8 cellular contexts compared by ENCODE assay signal in genomic region chr9:128552744-128553221, GRCh38. TPM values are rescaled to one million over a fixed set of nuclear protein-coding genes. Genes with fewer than 3 reads are reported as not detected.
A peak's percentile ranks its signal among the peaks of the same experiment; 100 is the strongest.
DNase-seq lines count a peak whose midpoint lies in the region; ATAC-seq, FAIRE-seq and TF ChIP-seq lines count a peak whose summit lies in the region.

No MANE protein-coding gene starts in this region.

- no peak for TF ChIP-seq EP300 in GM12878 (IDR thresholded peaks at IDR 0.05; ENCODE audit: borderline replicate concordance in 1 of 2, control insufficient read depth in 1 of 2, low read depth in 2 of 2, low read length in 2 of 2)

- no peak for TF ChIP-seq RAD21 in GM12878 (IDR thresholded peaks at IDR 0.05; ENCODE audit: insufficient read depth, low read depth, low read length)

- H3K9ac ChIP-seq in PC-3 (ENCODE audit: low read length) (peak overlapping the region; percentile 79), GM12878 (ENCODE audit: control insufficient read depth, insufficient read depth, low read length) (peak overlapping the region; percentile 54), smooth muscle cell (ENCODE audit: low read depth) (peak overlapping the region; percentile 93)

- no peak for TF ChIP-seq CTCF in PC-3 (conservative IDR thresholded peaks at IDR 0.05; ENCODE audit: low read depth, low read length)
- no peak for TF ChIP-seq CTCF in GM12878 (IDR thresholded peaks at IDR 0.05 in 2 of 3, conservative IDR thresholded peaks at IDR 0.05 in 1 of 3; ENCODE audit: control insufficient read depth in 2 of 3, extremely low read depth in 1 of 3, insufficient read depth in 1 of 3, low read depth in 3 of 3, low read length in 3 of 3)
- no peak for TF ChIP-seq CTCF in smooth muscle cell (IDR thresholded peaks at IDR 0.05; ENCODE audit: borderline replicate concordance, insufficient read depth, poor library complexity, severe bottlenecking)

- H3K79me2 ChIP-seq in PC-3 (ENCODE audit: low read length), result peaks cover 53% of the 10 kb centered on the region
- peaks cover 42% of the 10 kb centered on the region for H3K79me2 ChIP-seq in GM12878 (ENCODE audit: control insufficient read depth, insufficient read depth, low read length)
- peaks cover 45% of the 10 kb centered on the region for H3K79me2 ChIP-seq in smooth muscle cell (ENCODE audit: low read depth)

- RAD21 ChIA-PET in GM12878 (lab: Charles Lee; ENCODE audit: unreplicated experiment), result interaction anchor here (1.2 to 1.7 kb wide), 4 partner anchors 40 to 132 kb away, joined by 4 to 7 read pairs (median 4); partner anchors contain the start of gene GLE1

- ATAC-seq in GM18858 (IDR thresholded peaks at IDR 0.05; ENCODE audit: unreplicated experiment) (peak; percentile 25), HG03095 (IDR thresholded peaks at IDR 0.05; ENCODE audit: unreplicated experiment) (peak; percentile 28), PC-3 (peak; percentile 16), GM12878 (peak; percentile 52)

- POLR2A ChIA-PET in PC-3 (lab: Charles Lee; ENCODE audit: unreplicated experiment) (interaction anchor here (0.7 kb wide), 1 partner anchor 1844 kb away, joined by 3 read pairs; no protein-coding TSS in a partner anchor), GM12878 (lab: Charles Lee) (interaction anchor here (0.6 to 3.8 kb wide), 10 partner anchors 9 to 181 kb away, joined by 3 to 19 read pairs (median 4); partner anchors contain the start of genes CERCAM, GLE1, ODF2 and URM1)

- BruUV-seq in PC-3 (replicated peaks; lab: Mats Ljungman, UMichigan) (no TSS peak), GM12878 (replicated peaks; lab: Mats Ljungman, UMichigan) (no TSS peak)

- peak overlapping the region; percentile 90 for H3K4me3 ChIP-seq in PC-3 (ENCODE audit: low read length)
- H3K4me3 ChIP-seq in GM12878, result peak overlapping the region; percentile 92
- H3K4me3 ChIP-seq in smooth muscle cell, result peak overlapping the region; percentile 92

- TF ChIP-seq POLR2A in GM12878 (IDR thresholded peaks at IDR 0.05; ENCODE audit: low read depth, low read length), result no peak
- TF ChIP-seq POLR2A in H54 (IDR thresholded peaks at IDR 0.05; ENCODE audit: low read depth, low read length), result no peak

- H3F3A ChIP-seq in PC-3 (ENCODE audit: low read length, unreplicated experiment) (peaks cover 7% of the 10 kb centered on the region), smooth muscle cell (ENCODE audit: low read depth) (peaks cover 25% of the 10 kb centered on the region)

- under 1% methylated on average over 36 of the region's 54 CpGs for WGBS in GM12878 (ENCODE audit: insufficient coverage, insufficient replicate concordance, low lambda C conversion rate, missing lambda C conversion rate)
- under 1% methylated on average over 12 of the region's 54 CpGs for WGBS in smooth muscle cell (ENCODE audit: low lambda C conversion rate)

- H3K27ac ChIP-seq in PC-3 (ENCODE audit: low read length), result no peak overlapping the region
- H3K27ac ChIP-seq in GM12878 (ENCODE audit: control insufficient read depth, insufficient read depth), result peak overlapping the region; percentile 28; the same call in 1 of the 2 replicates
- peak overlapping the region; percentile 81 for H3K27ac ChIP-seq in smooth muscle cell (ENCODE audit: low read depth)

- no peak for FAIRE-seq in GM12878 (lab: Jason Lieb, UNC)
- no peak for FAIRE-seq in H54 (lab: Jason Lieb, UNC)

- H3K4me2 ChIP-seq in PC-3 (ENCODE audit: low read length), result peak overlapping the region; percentile 83
- peak overlapping the region; percentile 71; the same call in 1 of the 2 replicates for H3K4me2 ChIP-seq in GM12878 (ENCODE audit: control insufficient read depth, insufficient read depth)
- peak overlapping the region; percentile 94 for H3K4me2 ChIP-seq in smooth muscle cell

- CTCF ChIA-PET in PC-3 (lab: Charles Lee) (no interaction called here), GM12878 (lab: Yijun Ruan, JAX) (interaction anchor here (0.7 to 3.2 kb wide), 3 partner anchors 40 to 363 kb away, joined by 3 to 10 read pairs (median 3); no protein-coding TSS in a partner anchor)

- H3K9me3 ChIP-seq in PC-3 (ENCODE audit: low read length), result no peaks in the 10 kb centered on the region
- no peaks in the 10 kb centered on the region for H3K9me3 ChIP-seq in GM12878 (replicated peaks; ENCODE audit: control insufficient read depth, insufficient read depth, low read length)
- no peaks in the 10 kb centered on the region for H3K9me3 ChIP-seq in smooth muscle cell (replicated peaks; ENCODE audit: low read depth)

- peaks cover 26% of the 10 kb centered on the region for H4K20me1 ChIP-seq in PC-3 (ENCODE audit: low read length)
- H4K20me1 ChIP-seq in GM12878 (ENCODE audit: control insufficient read depth, insufficient read depth), result no peaks in the 10 kb centered on the region
- peaks cover 48% of the 10 kb centered on the region for H4K20me1 ChIP-seq in smooth muscle cell (ENCODE audit: low read depth)

- SMC1A ChIA-PET in GM12878 (lab: Charles Lee; ENCODE audit: uncharacterized antibody, unreplicated experiment), result interaction anchor here (1.1 to 4.5 kb wide), 2 partner anchors 48 to 132 kb away, joined by 3 to 20 read pairs; partner anchors contain the start of gene GLE1

- H3K9me2 ChIP-seq in PC-3 (replicated peaks; ENCODE audit: low read length), result no peaks in the 10 kb centered on the region

- intact Hi-C loops in PC-3 (cut with micrococcal nuclease), result loop anchor here (10.0 kb wide), 1 partner anchor 48 kb away; the partner anchor contains the start of gene GLE1
- intact Hi-C loops in GM12878 (cut with micrococcal nuclease; ENCODE audit: unreplicated experiment), result loop anchor here (5.0 to 10.0 kb wide), 2 partner anchors 45 to 132 kb away; partner anchors contain the start of gene SET

- no peak overlapping the region for H2AFZ ChIP-seq in PC-3 (ENCODE audit: low read length)
- H2AFZ ChIP-seq in GM12878 (ENCODE audit: control insufficient read depth, low read depth, low read length), result peak overlapping the region; percentile 59
- H2AFZ ChIP-seq in smooth muscle cell (ENCODE audit: low read depth), result no peak overlapping the region

- peaks cover 47% of the 10 kb centered on the region for H3K4me1 ChIP-seq in PC-3 (ENCODE audit: insufficient read depth, low read length)
- H3K4me1 ChIP-seq in GM12878 (ENCODE audit: control insufficient read depth, insufficient read depth, low read length), result peaks cover 23% of the 10 kb centered on the region
- peaks cover 39% of the 10 kb centered on the region for H3K4me1 ChIP-seq in smooth muscle cell (ENCODE audit: low read depth)

- DNase-seq in Ammon's horn (ENCODE audit: low spot score) (peak; percentile 63), PC-3 (peak; percentile 14), GM12878 (ENCODE audit: low read depth, low spot score) (no peak), iris pigment epithelial cell (ENCODE audit: low read depth) (peak; percentile 39), smooth muscle cell (lab: John Stamatoyannopoulos, UW; ENCODE audit: unreplicated experiment) (peak; percentile 69), H54 (ENCODE audit: insufficient read length, low spot score) (no peak)

- H3K36me3 ChIP-seq in PC-3 (ENCODE audit: low read depth, low read length) (no peaks in the 10 kb centered on the region), GM12878 (ENCODE audit: control insufficient read depth in 2 of 2, insufficient read depth in 2 of 2, low read length in 1 of 2) (no peaks in the 10 kb centered on the region), smooth muscle cell (ENCODE audit: low read depth) (no peaks in the 10 kb centered on the region)

- H3K27me3 ChIP-seq in PC-3 (ENCODE audit: low read length) (no peaks in the 10 kb centered on the region), GM12878 (replicated peaks in 1 of 2; ENCODE audit: control insufficient read depth in 2 of 2, insufficient read depth in 2 of 2, low read length in 1 of 2) (no peaks in the 10 kb centered on the region), smooth muscle cell (ENCODE audit: low read depth) (no peaks in the 10 kb centered on the region)

- in situ Hi-C loops in GM12878 (cut with MboI), result no loop called here

RNA-seq across cellular contexts. Expression of gene SPTAN1, which starts 0.4 kb away (rescaled TPM):
- 221 and 251 TPM in 2 replicates for total RNA-seq in PC-3 (2014; rRNA removed)
- total RNA-seq in GM12878 (2013; cell fraction: nucleolus; rRNA removed), result 455 and 507 TPM in 2 replicates
- total RNA-seq in GM12878 (2014; rRNA removed), result 117 and 149 TPM in 2 replicates
- total RNA-seq in GM12878 (2014; rRNA removed; fragmentation: Illumina TruSeq; extraction: Trizol), result 72.8 and 76.4 TPM in 2 replicates
- total RNA-seq in GM12878 (2021), result 151 and 156 TPM in 2 replicates
- 62.4 TPM for polyA plus RNA-seq in GM12878 (2011; ENCODE audit: low read depth)
- 77.5 and 123 TPM in 2 replicates for polyA plus RNA-seq in GM12878 (2011; rRNA removed)
- polyA plus RNA-seq in GM12878 (2011; cell fraction: cytosol; rRNA removed), result 175 and 179 TPM in 2 replicates
- polyA plus RNA-seq in GM12878 (2011; cell fraction: nucleus; rRNA removed), result 662 and 1,244 TPM in 2 replicates
- 83.4 and 103 TPM in 2 replicates for polyA plus RNA-seq in GM12878 (2012)
- 52.9 and 70.9 TPM in 2 replicates for polyA plus RNA-seq in GM12878 (2014; fragmentation: Illumina TruSeq; extraction: Trizol)
- polyA plus RNA-seq in GM12878 (2014; fragmentation: Nextera tagmentation; extraction: Ambion mirVana), result 10 to 100 TPM; 18.7 to 46.9 TPM
- polyA plus RNA-seq in GM12878 (2014; rRNA removed), result 104 and 116 TPM in 2 replicates
- polyA plus RNA-seq in GM12878 (2016; fragmentation: Nextera tagmentation; extraction: Ambion mirVana), result 10 to 100 TPM; 65.0 to 66.1 TPM
- 228 and 314 TPM in 2 replicates for polyA minus RNA-seq in GM12878 (2011; rRNA and poly(A)+ RNA removed)
- 87.0 and 88.2 TPM in 2 replicates for polyA minus RNA-seq in GM12878 (2011; cell fraction: cytosol; rRNA and poly(A)+ RNA removed)
- polyA minus RNA-seq in GM12878 (2011; cell fraction: nucleus; rRNA and poly(A)+ RNA removed), result 230 and 517 TPM in 2 replicates
- 143 and 145 TPM in 2 replicates for total RNA-seq in smooth muscle cell
- 84.9 and 115 TPM in 2 replicates for polyA plus RNA-seq in smooth muscle cell

RNA-seq across cellular contexts. Expression of gene GLE1, which starts 48.3 kb away (rescaled TPM):
- 27.0 and 39.0 TPM in 2 replicates for total RNA-seq in PC-3 (2014; rRNA removed)
- total RNA-seq in GM12878 (2013; cell fraction: nucleolus; rRNA removed), result 23.3 and 25.1 TPM in 2 replicates
- total RNA-seq in GM12878 (2014; rRNA removed), result 37.7 and 40.1 TPM in 2 replicates
- 35.7 and 37.7 TPM in 2 replicates for total RNA-seq in GM12878 (2014; rRNA removed; fragmentation: Illumina TruSeq; extraction: Trizol)
- total RNA-seq in GM12878 (2021), result 36.9 and 37.2 TPM in 2 replicates
- polyA plus RNA-seq in GM12878 (2011; ENCODE audit: low read depth), result 17.1 TPM
- polyA plus RNA-seq in GM12878 (2011; rRNA removed), result 52.0 and 63.5 TPM in 2 replicates
- polyA plus RNA-seq in GM12878 (2011; cell fraction: cytosol; rRNA removed), result 40.5 and 42.8 TPM in 2 replicates
- 31.9 and 34.2 TPM in 2 replicates for polyA plus RNA-seq in GM12878 (2011; cell fraction: nucleus; rRNA removed)
- polyA plus RNA-seq in GM12878 (2012), result 20.7 and 26.9 TPM in 2 replicates
- 38.4 and 38.5 TPM in 2 replicates for polyA plus RNA-seq in GM12878 (2014; fragmentation: Illumina TruSeq; extraction: Trizol)
- 10 to 100 TPM; 17.4 to 18.6 TPM for polyA plus RNA-seq in GM12878 (2014; fragmentation: Nextera tagmentation; extraction: Ambion mirVana)
- polyA plus RNA-seq in GM12878 (2014; rRNA removed), result 26.8 and 30.3 TPM in 2 replicates
- polyA plus RNA-seq in GM12878 (2016; fragmentation: Nextera tagmentation; extraction: Ambion mirVana), result 10 to 100 TPM; 49.0 to 49.1 TPM
- 58.7 and 72.1 TPM in 2 replicates for polyA minus RNA-seq in GM12878 (2011; rRNA and poly(A)+ RNA removed)
- polyA minus RNA-seq in GM12878 (2011; cell fraction: cytosol; rRNA and poly(A)+ RNA removed), result 23.6 and 30.2 TPM in 2 replicates
- 8.0 and 13.6 TPM in 2 replicates for polyA minus RNA-seq in GM12878 (2011; cell fraction: nucleus; rRNA and poly(A)+ RNA removed)
- total RNA-seq in smooth muscle cell, result 14.1 and 16.0 TPM in 2 replicates
- 11.2 and 11.8 TPM in 2 replicates for polyA plus RNA-seq in smooth muscle cell

Comparison
In these comparisons a context has a peak if more than half of its experiments do, and no peak if none do; other contexts are left out.
1. DNase-seq: peak in Ammon's horn (single experiment), PC-3 (single experiment), iris pigment epithelial cell (single experiment) and smooth muscle cell (single experiment); none in GM12878 (single experiment) and H54 (single experiment).
2. Peak in every context shown above with its lines, with median percentiles within 50 percentile points of each other: ATAC-seq, H3K4me2 ChIP-seq, H3K4me3 ChIP-seq and H3K9ac ChIP-seq.